8 cellular contexts compared by ENCODE assay signal in genomic region chr6:105137388-105137787, GRCh38. TPM values are rescaled to one million over a fixed set of nuclear protein-coding genes. Genes with fewer than 3 reads are reported as not detected.
DNase-seq lines count a peak whose midpoint lies in the region; ATAC-seq and TF ChIP-seq lines count a peak whose summit lies in the region.

No MANE protein-coding gene starts in this region.

- H3K27ac ChIP-seq in CD4-positive, CD25-positive, alpha-beta regulatory T cell (ENCODE audit: insufficient read depth, low read length, poor library complexity, severe bottlenecking) = no peak overlapping the region

- DNase-seq in CD4-positive, CD25-positive, alpha-beta regulatory T cell = no peak
- DNase-seq in LNCaP clone FGC (ENCODE audit: low read depth) = no peak
- DNase-seq in endothelial cell (ENCODE audit: low spot score) = no peak
- DNase-seq in natural killer cell = no peak

- no peak overlapping the region for H3K4me3 ChIP-seq in CD4-positive, CD25-positive, alpha-beta regulatory T cell (ENCODE audit: low read depth, low read length)
- H3K4me3 ChIP-seq in LNCaP clone FGC (ENCODE audit: low read depth, low read length) = peak overlapping the region; percentile 57

- no peaks in the 10 kb centered on the region for H3K36me3 Mint-ChIP-seq in CD4-positive, CD25-positive, alpha-beta regulatory T cell
- H3K36me3 Mint-ChIP-seq in endothelial cell (ENCODE audit: low read depth, unreplicated experiment) = peaks cover 3% of the 10 kb centered on the region
- H3K36me3 Mint-ChIP-seq in natural killer cell = no peaks in the 10 kb centered on the region

- peaks cover 41% of the 10 kb centered on the region for H3K27me3 ChIP-seq in CD4-positive, CD25-positive, alpha-beta regulatory T cell (ENCODE audit: control insufficient read depth, insufficient read depth, low read length)

- peaks cover 0 to 16% (median 7%) of the 10 kb centered on the region in 4 donors for H3K4me1 Mint-ChIP-seq in CD4-positive, CD25-positive, alpha-beta regulatory T cell
- H3K4me1 Mint-ChIP-seq in endothelial cell (ENCODE audit: unreplicated experiment) = peaks cover 5% of the 10 kb centered on the region
- peaks cover 5% of the 10 kb centered on the region in 2 donors for H3K4me1 Mint-ChIP-seq in natural killer cell

- ATAC-seq in CD4-positive, CD25-positive, alpha-beta regulatory T cell (ENCODE audit: low read depth in 2 of 2) = no peak
- ATAC-seq in natural killer cell (no peak), HG02970 (IDR thresholded peaks at IDR 0.05; ENCODE audit: low FRiP score, unreplicated experiment) (no peak), HG02759 (IDR thresholded peaks at IDR 0.05; ENCODE audit: unreplicated experiment) (no peak), GM19324 (IDR thresholded peaks at IDR 0.05; ENCODE audit: low FRiP score, unreplicated experiment) (no peak), GM19463 (IDR thresholded peaks at IDR 0.05; ENCODE audit: unreplicated experiment) (no peak)

- TF ChIP-seq CTCF in LNCaP clone FGC (IDR thresholded peaks at IDR 0.05; ENCODE audit: control insufficient read depth, extremely low read depth, insufficient read depth) (no peak), endothelial cell (IDR thresholded peaks at IDR 0.05; ENCODE audit: unreplicated experiment) (no peak), natural killer cell (IDR thresholded peaks at IDR 0.05) (no peak)

- H3K36me3 ChIP-seq in CD4-positive, CD25-positive, alpha-beta regulatory T cell (ENCODE audit: control insufficient read depth, insufficient read depth, low read length) = no peaks in the 10 kb centered on the region

- intact Hi-C loops in natural killer cell (cut with micrococcal nuclease) = no loop called here

- peak overlapping the region; percentile 37 to 79 (median 71) for H3K4me3 Mint-ChIP-seq in CD4-positive, CD25-positive, alpha-beta regulatory T cell
- H3K4me3 Mint-ChIP-seq in endothelial cell (ENCODE audit: unreplicated experiment) (peak overlapping the region; percentile 91), natural killer cell (peak overlapping the region; percentile 76)

- H3K4me1 ChIP-seq in CD4-positive, CD25-positive, alpha-beta regulatory T cell (ENCODE audit: control insufficient read depth, insufficient read depth, low read length, poor library complexity, severe bottlenecking) = peaks cover 13% of the 10 kb centered on the region

- H3K27ac Mint-ChIP-seq in CD4-positive, CD25-positive, alpha-beta regulatory T cell = no peak overlapping the region
- H3K27ac Mint-ChIP-seq in endothelial cell (ENCODE audit: unreplicated experiment) (no peak overlapping the region), natural killer cell (no peak overlapping the region)

- peaks cover 0 to 6% (median 0%) of the 10 kb centered on the region in 7 donors for H3K9me3 Mint-ChIP-seq in CD4-positive, CD25-positive, alpha-beta regulatory T cell
- no peaks in the 10 kb centered on the region for H3K9me3 Mint-ChIP-seq in endothelial cell (ENCODE audit: unreplicated experiment)
- no peaks in the 10 kb centered on the region for H3K9me3 Mint-ChIP-seq in natural killer cell

- H3K27me3 Mint-ChIP-seq in CD4-positive, CD25-positive, alpha-beta regulatory T cell = peaks cover 79% of the 10 kb centered on the region
- H3K27me3 Mint-ChIP-seq in endothelial cell (ENCODE audit: unreplicated experiment) (peaks cover 9% of the 10 kb centered on the region), natural killer cell (ENCODE audit: low read depth in 2 of 2) (peaks cover 46 to 75% of the 10 kb centered on the region in 2 donors)

- no peaks in the 10 kb centered on the region for H3K9me3 ChIP-seq in CD4-positive, CD25-positive, alpha-beta regulatory T cell (ENCODE audit: control insufficient read depth in 2 of 2, low read length in 2 of 2)

RNA-seq across cellular contexts. Expression of gene POPDC3, which starts 42.4 kb away (rescaled TPM):
- total RNA-seq in CD4-positive, CD25-positive, alpha-beta regulatory T cell = not detected
- polyA plus RNA-seq in CD4-positive, CD25-positive, alpha-beta regulatory T cell = not detected
- total RNA-seq in endothelial cell (ENCODE audit: unreplicated experiment) (5.2 TPM), natural killer cell (not detected)
